1 cellular context compared by ENCODE assay signal in the genomic region with DNA sequence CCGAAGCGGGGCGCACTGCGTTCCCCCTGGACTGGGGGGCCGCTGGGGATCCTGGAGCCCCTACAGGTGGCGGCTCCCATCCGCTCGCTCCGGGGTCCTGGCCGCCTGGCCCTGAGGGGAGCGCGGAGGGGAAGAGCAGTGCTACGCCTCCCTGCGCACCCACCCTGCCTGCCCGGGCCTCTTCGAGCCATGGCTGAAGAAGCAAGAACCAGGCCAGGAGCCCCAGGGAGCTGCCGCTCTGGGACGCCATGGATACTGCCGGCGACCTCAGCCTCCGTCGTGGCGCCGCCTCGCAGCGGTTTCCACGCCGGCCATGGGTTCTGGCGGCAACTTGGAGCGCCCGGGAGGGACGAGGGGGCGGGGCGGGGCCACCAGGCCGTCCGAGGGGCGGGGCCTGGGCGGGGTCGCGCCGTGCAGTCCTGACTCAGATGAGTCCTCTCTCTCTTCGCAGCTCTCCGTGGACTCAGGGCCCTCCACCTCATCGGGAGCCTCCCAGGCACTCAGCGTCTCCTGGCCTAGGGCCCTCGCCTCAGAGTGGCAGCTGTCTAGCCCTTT.
TF ChIP-seq lines count a peak whose summit lies in the region.

No MANE protein-coding gene starts in this region.

TF ChIP-seq in WTC11, 78 proteins besides CTCF, POLR2A, EP300 and RAD21 (continued from another document):
- TF ChIP-seq, protein P1, sequence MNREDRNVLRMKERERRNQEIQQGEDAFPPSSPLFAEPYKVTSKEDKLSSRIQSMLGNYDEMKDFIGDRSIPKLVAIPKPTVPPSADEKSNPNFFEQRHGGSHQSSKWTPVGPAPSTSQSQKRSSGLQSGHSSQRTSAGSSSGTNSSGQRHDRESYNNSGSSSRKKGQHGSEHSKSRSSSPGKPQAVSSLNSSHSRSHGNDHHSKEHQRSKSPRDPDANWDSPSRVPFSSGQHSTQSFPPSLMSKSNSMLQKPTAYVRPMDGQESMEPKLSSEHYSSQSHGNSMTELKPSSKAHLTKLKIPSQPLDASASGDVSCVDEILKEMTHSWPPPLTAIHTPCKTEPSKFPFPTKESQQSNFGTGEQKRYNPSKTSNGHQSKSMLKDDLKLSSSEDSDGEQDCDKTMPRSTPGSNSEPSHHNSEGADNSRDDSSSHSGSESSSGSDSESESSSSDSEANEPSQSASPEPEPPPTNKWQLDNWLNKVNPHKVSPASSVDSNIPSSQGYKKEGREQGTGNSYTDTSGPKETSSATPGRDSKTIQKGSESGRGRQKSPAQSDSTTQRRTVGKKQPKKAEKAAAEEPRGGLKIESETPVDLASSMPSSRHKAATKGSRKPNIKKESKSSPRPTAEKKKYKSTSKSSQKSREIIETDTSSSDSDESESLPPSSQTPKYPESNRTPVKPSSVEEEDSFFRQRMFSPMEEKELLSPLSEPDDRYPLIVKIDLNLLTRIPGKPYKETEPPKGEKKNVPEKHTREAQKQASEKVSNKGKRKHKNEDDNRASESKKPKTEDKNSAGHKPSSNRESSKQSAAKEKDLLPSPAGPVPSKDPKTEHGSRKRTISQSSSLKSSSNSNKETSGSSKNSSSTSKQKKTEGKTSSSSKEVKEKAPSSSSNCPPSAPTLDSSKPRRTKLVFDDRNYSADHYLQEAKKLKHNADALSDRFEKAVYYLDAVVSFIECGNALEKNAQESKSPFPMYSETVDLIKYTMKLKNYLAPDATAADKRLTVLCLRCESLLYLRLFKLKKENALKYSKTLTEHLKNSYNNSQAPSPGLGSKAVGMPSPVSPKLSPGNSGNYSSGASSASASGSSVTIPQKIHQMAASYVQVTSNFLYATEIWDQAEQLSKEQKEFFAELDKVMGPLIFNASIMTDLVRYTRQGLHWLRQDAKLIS (CRISPR knock-in tag; IDR thresholded peaks at IDR 0.05; ENCODE audit: borderline replicate concordance), result 0 out of 2 replicates have a peak, but pooled peaks have one; percentile 18
- no peak for TF ChIP-seq FOXJ3 (CRISPR knock-in tag; IDR thresholded peaks at IDR 0.05; ENCODE audit: borderline replicate concordance)
- TF ChIP-seq, protein P2, sequence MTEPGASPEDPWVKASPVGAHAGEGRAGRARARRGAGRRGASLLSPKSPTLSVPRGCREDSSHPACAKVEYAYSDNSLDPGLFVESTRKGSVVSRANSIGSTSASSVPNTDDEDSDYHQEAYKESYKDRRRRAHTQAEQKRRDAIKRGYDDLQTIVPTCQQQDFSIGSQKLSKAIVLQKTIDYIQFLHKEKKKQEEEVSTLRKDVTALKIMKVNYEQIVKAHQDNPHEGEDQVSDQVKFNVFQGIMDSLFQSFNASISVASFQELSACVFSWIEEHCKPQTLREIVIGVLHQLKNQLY (CRISPR knock-in tag; IDR thresholded peaks at IDR 0.05), result no peak
- TF ChIP-seq, protein P3, sequence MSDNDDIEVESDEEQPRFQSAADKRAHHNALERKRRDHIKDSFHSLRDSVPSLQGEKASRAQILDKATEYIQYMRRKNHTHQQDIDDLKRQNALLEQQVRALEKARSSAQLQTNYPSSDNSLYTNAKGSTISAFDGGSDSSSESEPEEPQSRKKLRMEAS (CRISPR knock-in tag; IDR thresholded peaks at IDR 0.05), result peak; percentile 91
- TF ChIP-seq, protein P4, sequence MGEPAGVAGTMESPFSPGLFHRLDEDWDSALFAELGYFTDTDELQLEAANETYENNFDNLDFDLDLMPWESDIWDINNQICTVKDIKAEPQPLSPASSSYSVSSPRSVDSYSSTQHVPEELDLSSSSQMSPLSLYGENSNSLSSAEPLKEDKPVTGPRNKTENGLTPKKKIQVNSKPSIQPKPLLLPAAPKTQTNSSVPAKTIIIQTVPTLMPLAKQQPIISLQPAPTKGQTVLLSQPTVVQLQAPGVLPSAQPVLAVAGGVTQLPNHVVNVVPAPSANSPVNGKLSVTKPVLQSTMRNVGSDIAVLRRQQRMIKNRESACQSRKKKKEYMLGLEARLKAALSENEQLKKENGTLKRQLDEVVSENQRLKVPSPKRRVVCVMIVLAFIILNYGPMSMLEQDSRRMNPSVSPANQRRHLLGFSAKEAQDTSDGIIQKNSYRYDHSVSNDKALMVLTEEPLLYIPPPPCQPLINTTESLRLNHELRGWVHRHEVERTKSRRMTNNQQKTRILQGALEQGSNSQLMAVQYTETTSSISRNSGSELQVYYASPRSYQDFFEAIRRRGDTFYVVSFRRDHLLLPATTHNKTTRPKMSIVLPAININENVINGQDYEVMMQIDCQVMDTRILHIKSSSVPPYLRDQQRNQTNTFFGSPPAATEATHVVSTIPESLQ (CRISPR knock-in tag; IDR thresholded peaks at IDR 0.05), result no peak
- no peak for TF ChIP-seq ATF1 (CRISPR knock-in tag; IDR thresholded peaks at IDR 0.05)
- 0 out of 2 replicates have a peak, but pooled peaks have one; percentile 73 for TF ChIP-seq KAT7 (CRISPR knock-in tag; IDR thresholded peaks at IDR 0.05; ENCODE audit: borderline replicate concordance)
- peak; percentile 34; the same call in 1 of the 2 replicates for TF ChIP-seq ESRRA (CRISPR knock-in tag; IDR thresholded peaks at IDR 0.05; ENCODE audit: borderline replicate concordance)
- TF ChIP-seq FOXP1 (CRISPR knock-in tag; IDR thresholded peaks at IDR 0.05; ENCODE audit: borderline replicate concordance), result peak; percentile 89
- TF ChIP-seq, protein P5, sequence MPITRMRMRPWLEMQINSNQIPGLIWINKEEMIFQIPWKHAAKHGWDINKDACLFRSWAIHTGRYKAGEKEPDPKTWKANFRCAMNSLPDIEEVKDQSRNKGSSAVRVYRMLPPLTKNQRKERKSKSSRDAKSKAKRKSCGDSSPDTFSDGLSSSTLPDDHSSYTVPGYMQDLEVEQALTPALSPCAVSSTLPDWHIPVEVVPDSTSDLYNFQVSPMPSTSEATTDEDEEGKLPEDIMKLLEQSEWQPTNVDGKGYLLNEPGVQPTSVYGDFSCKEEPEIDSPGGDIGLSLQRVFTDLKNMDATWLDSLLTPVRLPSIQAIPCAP (CRISPR knock-in tag; IDR thresholded peaks at IDR 0.05), result no peak; the same call in 1 of the 2 replicates
- no peak for TF ChIP-seq EMX1 (CRISPR knock-in tag; IDR thresholded peaks at IDR 0.05)
- TF ChIP-seq ZNF263 (CRISPR knock-in tag; IDR thresholded peaks at IDR 0.05; ENCODE audit: low read depth), result no peak
- peak; percentile 68; the same call in 1 of the 2 replicates for TF ChIP-seq CREB1 (CRISPR knock-in tag; IDR thresholded peaks at IDR 0.05)
- no peak for TF ChIP-seq TP53 (CRISPR knock-in tag; IDR thresholded peaks at IDR 0.05)
- TF ChIP-seq, protein P6, sequence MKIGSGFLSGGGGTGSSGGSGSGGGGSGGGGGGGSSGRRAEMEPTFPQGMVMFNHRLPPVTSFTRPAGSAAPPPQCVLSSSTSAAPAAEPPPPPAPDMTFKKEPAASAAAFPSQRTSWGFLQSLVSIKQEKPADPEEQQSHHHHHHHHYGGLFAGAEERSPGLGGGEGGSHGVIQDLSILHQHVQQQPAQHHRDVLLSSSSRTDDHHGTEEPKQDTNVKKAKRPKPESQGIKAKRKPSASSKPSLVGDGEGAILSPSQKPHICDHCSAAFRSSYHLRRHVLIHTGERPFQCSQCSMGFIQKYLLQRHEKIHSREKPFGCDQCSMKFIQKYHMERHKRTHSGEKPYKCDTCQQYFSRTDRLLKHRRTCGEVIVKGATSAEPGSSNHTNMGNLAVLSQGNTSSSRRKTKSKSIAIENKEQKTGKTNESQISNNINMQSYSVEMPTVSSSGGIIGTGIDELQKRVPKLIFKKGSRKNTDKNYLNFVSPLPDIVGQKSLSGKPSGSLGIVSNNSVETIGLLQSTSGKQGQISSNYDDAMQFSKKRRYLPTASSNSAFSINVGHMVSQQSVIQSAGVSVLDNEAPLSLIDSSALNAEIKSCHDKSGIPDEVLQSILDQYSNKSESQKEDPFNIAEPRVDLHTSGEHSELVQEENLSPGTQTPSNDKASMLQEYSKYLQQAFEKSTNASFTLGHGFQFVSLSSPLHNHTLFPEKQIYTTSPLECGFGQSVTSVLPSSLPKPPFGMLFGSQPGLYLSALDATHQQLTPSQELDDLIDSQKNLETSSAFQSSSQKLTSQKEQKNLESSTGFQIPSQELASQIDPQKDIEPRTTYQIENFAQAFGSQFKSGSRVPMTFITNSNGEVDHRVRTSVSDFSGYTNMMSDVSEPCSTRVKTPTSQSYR (CRISPR knock-in tag; IDR thresholded peaks at IDR 0.05), result peak; percentile 73
- TF ChIP-seq, protein P7, sequence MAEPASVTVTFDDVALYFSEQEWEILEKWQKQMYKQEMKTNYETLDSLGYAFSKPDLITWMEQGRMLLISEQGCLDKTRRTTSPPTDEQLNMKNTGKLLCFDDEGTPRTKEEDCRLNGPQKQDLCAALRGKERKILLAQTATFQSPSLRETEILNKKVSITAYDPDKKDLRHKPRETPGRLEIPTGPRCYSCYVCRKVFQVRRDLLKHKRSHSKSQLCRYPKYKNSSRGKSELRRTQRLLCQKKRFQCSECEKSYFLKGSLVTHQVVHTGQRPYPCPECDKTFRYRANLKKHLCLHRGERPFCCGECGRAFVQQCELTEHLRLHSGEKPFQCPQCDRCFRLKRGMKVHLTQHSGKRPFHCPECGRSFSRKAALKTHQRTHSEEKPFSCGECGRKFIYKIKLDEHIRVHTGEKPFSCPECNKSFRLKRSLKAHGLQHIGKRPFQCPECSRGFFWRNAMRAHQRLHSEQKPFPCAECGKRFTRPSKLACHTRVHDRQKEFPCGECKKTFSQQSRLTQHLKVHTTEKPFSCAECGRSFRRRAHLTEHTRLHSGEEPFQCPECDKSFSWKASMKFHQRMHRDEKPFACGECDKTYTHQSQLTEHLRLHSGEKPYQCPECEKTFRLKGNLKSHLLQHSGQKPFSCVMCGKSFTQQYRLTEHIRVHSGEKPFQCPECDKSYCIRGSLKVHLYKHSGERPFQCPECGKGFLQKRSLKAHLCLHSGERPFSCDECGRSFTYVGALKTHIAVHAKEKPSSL (CRISPR knock-in tag; conservative IDR thresholded peaks at IDR 0.05), result no peak
